8 cellular contexts compared by ENCODE assay signal in genomic region chr5:91280062-91280941, GRCh38.
DNase-seq lines count a peak whose midpoint lies in the region; ATAC-seq and TF ChIP-seq lines count a peak whose summit lies in the region.

No MANE protein-coding gene starts in this region.

- intact Hi-C loops in right lobe of liver (cut with DNase I), result no loop called here

- peak; percentile 96 for ATAC-seq in HG03432 (IDR thresholded peaks at IDR 0.05; ENCODE audit: unreplicated experiment)
- peak; percentile 85 to 98 (median 96) for ATAC-seq in right lobe of liver

- no peak for TF ChIP-seq CTCF in BE2C (IDR thresholded peaks at IDR 0.05; ENCODE audit: low read depth, low read length)
- TF ChIP-seq CTCF in right lobe of liver (IDR thresholded peaks at IDR 0.05), result no peak

- H3K9me3 ChIP-seq in BE2C, result no peaks in the 10 kb centered on the region
- no peaks in the 10 kb centered on the region for H3K9me3 ChIP-seq in right lobe of liver

- H3K27ac ChIP-seq in right lobe of liver, result peak overlapping the region; percentile 86 to 93 (median 87)

- no peaks in the 10 kb centered on the region; the same call in 1 of the 2 replicates for H3K4me1 ChIP-seq in BE2C
- H3K4me1 ChIP-seq in right lobe of liver, result peaks cover 0 to 8% (median 0%) of the 10 kb centered on the region in 4 donors

- DNase-seq in BE2C (peak; percentile 95), NCI-H524 treated with DMSO at 0.1 percent for 48 hours (lab: John Stamatoyannopoulos, UW) (peak; percentile 67), dermis microvascular lymphatic vessel endothelial cell (ENCODE audit: low read depth in 2 of 2) (peak; percentile 94 to 99), right lobe of liver (peak; percentile 92 to 96 (median 95))
- DNase-seq in activated CD4-positive, alpha-beta T cell treated with anti-CD3 and anti-CD28 coated beads, Interleukin-2, amount 50 U/mL, for 48 hours, result peak; percentile 94 to 95
- DNase-seq in stimulated activated CD4-positive, alpha-beta T cell treated with anti-CD3 and anti-CD28 coated beads, Interleukin-4, amount 100 ng/mL, for 24 hours, result peak; percentile 93

- H3K4me3 ChIP-seq in BE2C (ENCODE audit: low read depth, low read length) (peak overlapping the region; percentile 76), right lobe of liver (peak overlapping the region; percentile 18 to 66 (median 50))

- WGBS in right lobe of liver (ENCODE audit: insufficient coverage, low coverage, low lambda C conversion rate, missing lambda C conversion rate), result 0% methylated on average over 21 of the region's 54 CpGs

- no peaks in the 10 kb centered on the region for H3K36me3 ChIP-seq in BE2C
- no peaks in the 10 kb centered on the region for H3K36me3 ChIP-seq in right lobe of liver

- H3K27me3 ChIP-seq in BE2C, result no peaks in the 10 kb centered on the region
- no peaks in the 10 kb centered on the region for H3K27me3 ChIP-seq in right lobe of liver

- TF ChIP-seq POLR2A in GM19193 (IDR thresholded peaks at IDR 0.05; ENCODE audit: extremely low read depth, insufficient read depth, insufficient read length), result peak; percentile 52
- peak; percentile 83 for TF ChIP-seq POLR2A in right lobe of liver (IDR thresholded peaks at IDR 0.05)

Comparison
In these comparisons a context has a peak if more than half of its experiments do, and no peak if none do; other contexts are left out.
1. Peak in every context shown above with its lines: DNase-seq, ATAC-seq, H3K4me3 ChIP-seq and H3K27ac ChIP-seq.